In genomic region chr21:38771536-38771935, GRCh38 we compare ENCODE assay signal across 17 cellular contexts. TPM values are rescaled to one million over a fixed set of nuclear protein-coding genes. Genes with fewer than 3 reads are reported as not detected.
DNase-seq lines count a peak whose midpoint lies in the region; FAIRE-seq and TF ChIP-seq lines count a peak whose summit lies in the region.
"Had no signal": no experiment of that assay in that cellular context is flagged by ENCODE, and none has a peak within 500 bp of the region (broad histone marks: within the 10 kb centered on the region; RNA-seq: fewer than 3 reads in every experiment).

No MANE protein-coding gene starts in this region.

- no peaks in the 10 kb centered on the region for H3K27me3 Mint-ChIP-seq in Caco-2 (ENCODE audit: insufficient read depth, unreplicated experiment)
- H3K27me3 Mint-ChIP-seq: CD4-positive, alpha-beta T cell had no signal

- H3K4me3 ChIP-seq in Caco-2 (ENCODE audit: low read depth, low read length) = no peak overlapping the region
- no peak overlapping the region for H3K4me3 ChIP-seq in fibroblast of the aortic adventitia (ENCODE audit: low read depth, low read length)
- no peak overlapping the region for H3K4me3 ChIP-seq in small intestine (ENCODE audit: low read depth in 1 of 2, low read length in 2 of 2)
- H3K4me3 ChIP-seq: GM12878, GM23248, Peyer's patch had no signal

- intact Hi-C loops in Caco-2 (cut with micrococcal nuclease; ENCODE audit: unreplicated experiment) = loop anchor here (1.0 to 2.0 kb wide), 3 partner anchors 26 to 37 kb away; no protein-coding TSS in a partner anchor

- H3K36me3 ChIP-seq in Caco-2 (ENCODE audit: control insufficient read depth, insufficient read depth, low read length) = no peaks in the 10 kb centered on the region
- H3K36me3 ChIP-seq in small intestine (ENCODE audit: control insufficient read depth in 2 of 2, insufficient read depth in 2 of 2, low read length in 2 of 2) = no peaks in the 10 kb centered on the region
- H3K36me3 ChIP-seq: Peyer's patch had no signal

- H3K27me3 ChIP-seq in Caco-2 (replicated peaks; ENCODE audit: control insufficient read depth, insufficient read depth, low read length) (no peaks in the 10 kb centered on the region), small intestine (ENCODE audit: control insufficient read depth in 2 of 2, insufficient read depth in 2 of 2, low read length in 2 of 2) (no peaks in the 10 kb centered on the region)
- H3K27me3 ChIP-seq: Peyer's patch had no signal

- DNase-seq in Caco-2 (peak in 1 of 2 experiments; percentile 52), NCI-H226 (peak; percentile 44), fibroblast of the aortic adventitia (ENCODE audit: low read depth) (peak; percentile 27), small intestine (peak; percentile 92), middle frontal gyrus (ENCODE audit: extremely low spot score, low spot score) (no peak), substantia nigra (lab: John Stamatoyannopoulos, UW) (no peak)
- no peak for DNase-seq in activated CD4-positive, alpha-beta T cell treated with anti-CD3 and anti-CD28 coated beads for 4 hours
- DNase-seq: Calu3; CD4-positive, alpha-beta T cell; DMS79 treated with DMSO at 0.1 percent for 48 hours; GDM1; GM23248; HCEC 1CT; NCI-H1436; Peyer's patch; Right ventricle myocardium superior had no signal

- H3K9me3 Mint-ChIP-seq in Caco-2 (ENCODE audit: unreplicated experiment) = no peaks in the 10 kb centered on the region
- H3K9me3 Mint-ChIP-seq: CD4-positive, alpha-beta T cell had no signal

- H3K9me3 ChIP-seq in Caco-2 (0 out of 2 replicates have a peak, but pooled peaks cover 3% of the 10 kb centered on the region), small intestine (ENCODE audit: control insufficient read depth, low read depth) (no peaks in the 10 kb centered on the region)
- H3K9me3 ChIP-seq: Peyer's patch had no signal

- BruUV-seq in Caco-2 (replicated peaks; lab: Mats Ljungman, UMichigan) = no TSS peak

- H3K36me3 Mint-ChIP-seq in Caco-2 (ENCODE audit: insufficient read depth, unreplicated experiment) = no peaks in the 10 kb centered on the region

- POLR2A ChIA-PET in Caco-2 (lab: Charles Lee) = interaction anchor here (0.5 kb wide), 1 partner anchor 15 kb away, joined by 3 read pairs; no protein-coding TSS in a partner anchor

- no peak for FAIRE-seq in small intestine (lab: Jason Lieb, UNC)
- FAIRE-seq: GM12878 had no signal

- peaks cover 33% of the 10 kb centered on the region for H3K4me1 ChIP-seq in Caco-2
- peaks cover 0 to 12% of the 10 kb centered on the region in 2 donors for H3K4me1 ChIP-seq in small intestine (ENCODE audit: control insufficient read depth in 2 of 2, insufficient read depth in 1 of 2, low read depth in 1 of 2, low read length in 1 of 2)

- peaks cover 26% of the 10 kb centered on the region for H3K4me1 Mint-ChIP-seq in Caco-2 (ENCODE audit: low read depth, unreplicated experiment)

- CTCF ChIA-PET in Caco-2 (lab: Charles Lee) = interaction anchor here (0.7 to 0.9 kb wide), 2 partner anchors 16 to 34 kb away, joined by 3 to 4 read pairs; partner anchors contain the start of gene ETS2

- H3K4me3 Mint-ChIP-seq in Caco-2 (ENCODE audit: unreplicated experiment) = no peak overlapping the region
- H3K4me3 Mint-ChIP-seq: CD4-positive, alpha-beta T cell had no signal

- TF ChIP-seq CTCF in Caco-2 (IDR thresholded peaks at IDR 0.05; ENCODE audit: insufficient read depth in 1 of 2, low read depth in 1 of 2, low read length in 1 of 2, severe bottlenecking in 1 of 2, unreplicated experiment in 1 of 2) = no peak
- no peak for TF ChIP-seq CTCF in fibroblast of the aortic adventitia (IDR thresholded peaks at IDR 0.05; ENCODE audit: insufficient read depth, low read length)

- no peak overlapping the region for H3K27ac ChIP-seq in small intestine (ENCODE audit: low read depth in 1 of 2, low read length in 1 of 2)
- no peak overlapping the region for H3K27ac ChIP-seq in substantia nigra (ENCODE audit: low read depth, low read length, poor library complexity, severe bottlenecking)
- H3K27ac ChIP-seq: GM23248 had no signal

- peak overlapping the region; percentile 74 for H3K27ac Mint-ChIP-seq in Caco-2 (ENCODE audit: unreplicated experiment)
- H3K27ac Mint-ChIP-seq: CD4-positive, alpha-beta T cell had no signal

RNA-seq across cellular contexts. Expression of gene ETS2, which starts 34.2 kb away (rescaled TPM):
- total RNA-seq in Caco-2 (2022) = 20.4 and 26.9 TPM in 2 replicates
- 7.5 and 62.6 TPM in 2 replicates for total RNA-seq in fibroblast of the aortic adventitia (ENCODE audit: low replicate concordance)
- polyA plus RNA-seq in small intestine = 100 to 1,000 TPM; 129 to 137 (median 133) TPM

Comparison
In these comparisons a context has a peak if more than half of its experiments do, and no peak if none do; other contexts are left out.
1. DNase-seq: peak in NCI-H226 (single experiment), fibroblast of the aortic adventitia (single experiment) and small intestine (single experiment); none in middle frontal gyrus (single experiment), activated CD4-positive, alpha-beta T cell treated with anti-CD3 and anti-CD28 coated beads for 4 hours (0 of 2) and substantia nigra (0 of 49).